In genomic region chr1:156746716-156747631, GRCh38 we compare ENCODE assay signal across 8 cellular contexts. TPM values are rescaled to one million over a fixed set of nuclear protein-coding genes. Genes with fewer than 3 reads are reported as not detected.
DNase-seq lines count a peak whose midpoint lies in the region; ATAC-seq and TF ChIP-seq lines count a peak whose summit lies in the region.

No MANE protein-coding gene starts in this region.

- ATAC-seq in omental fat pad (ENCODE audit: low FRiP score) (peak; percentile 45), GM19395 (IDR thresholded peaks at IDR 0.05; ENCODE audit: unreplicated experiment) (no peak), GM21619 (IDR thresholded peaks at IDR 0.05; ENCODE audit: unreplicated experiment) (no peak)

- H3K4me1 ChIP-seq in cardiac muscle cell (ENCODE audit: low read depth), result peaks cover 34% of the 10 kb centered on the region

- DNase-seq in EL (peak; percentile 94), LNCaP clone FGC (ENCODE audit: low read depth) (no peak), RWPE1 (ENCODE audit: low spot score) (peak; percentile 92), amniotic stem cell (lab: John Stamatoyannopoulos, UW) (peak; percentile 73), cardiac muscle cell (ENCODE audit: low read depth in 1 of 2, low spot score in 1 of 2) (peak; percentile 87 to 97), omental fat pad (ENCODE audit: low spot score) (peak; percentile 90)

- peaks cover 5% of the 10 kb centered on the region for H3K36me3 ChIP-seq in cardiac muscle cell

- no peaks in the 10 kb centered on the region for H3K9me3 ChIP-seq in cardiac muscle cell (ENCODE audit: low read depth)

- H3K27me3 ChIP-seq in cardiac muscle cell, result no peaks in the 10 kb centered on the region

- POLR2A ChIA-PET in RWPE1 (lab: Yijun Ruan, JAX; ENCODE audit: low non-redundant PET), result no interaction called here

- CTCF ChIA-PET in RWPE1 (lab: Yijun Ruan, JAX), result interaction anchor here (0.6 to 1.1 kb wide), 3 partner anchors 21 to 180 kb away, joined by 3 to 5 read pairs (median 3); partner anchors contain the start of gene GPATCH4

- TF ChIP-seq CTCF in LNCaP clone FGC (IDR thresholded peaks at IDR 0.05; ENCODE audit: control insufficient read depth, extremely low read depth, insufficient read depth), result peak; percentile 17; the same call in 1 of the 2 replicates
- TF ChIP-seq CTCF in RWPE1 (conservative IDR thresholded peaks at IDR 0.05; ENCODE audit: low read depth), result no peak; the same call in 1 of the 2 replicates
- TF ChIP-seq CTCF in cardiac muscle cell (IDR thresholded peaks at IDR 0.05; ENCODE audit: low read depth, low read length), result peak; percentile 23
- no peak for TF ChIP-seq CTCF in omental fat pad (IDR thresholded peaks at IDR 0.05)

- H3K4me3 ChIP-seq in LNCaP clone FGC (ENCODE audit: low read depth, low read length) (peak overlapping the region; percentile 63), cardiac muscle cell (peak overlapping the region; percentile 72)

- H3K27ac ChIP-seq in RWPE1 (peak overlapping the region; percentile 99), cardiac muscle cell (peak overlapping the region; percentile 100)

RNA-seq across cellular contexts. Expression of gene HDGF, which starts 4.5 kb away (rescaled TPM):
- total RNA-seq in cardiac muscle cell (207 and 480 TPM in 2 replicates), omental fat pad (100 to 1,000 TPM; 124 to 242 (median 137) TPM)
- 176 and 238 TPM in 2 replicates for polyA plus RNA-seq in cardiac muscle cell

RNA-seq across cellular contexts. Expression of gene MRPL24, which starts 6.1 kb away (rescaled TPM):
- total RNA-seq in cardiac muscle cell, result 34.9 and 54.1 TPM in 2 replicates
- polyA plus RNA-seq in cardiac muscle cell, result 70.7 and 77.7 TPM in 2 replicates
- 10 to 100 TPM; 45.0 to 74.4 (median 69.8) TPM for total RNA-seq in omental fat pad

RNA-seq across cellular contexts. Expression of gene ISG20L2, which starts 18.4 kb away (rescaled TPM):
- total RNA-seq in cardiac muscle cell (22.6 and 27.3 TPM in 2 replicates), omental fat pad (10 to 100 TPM; 19.8 to 34.1 (median 28.2) TPM)
- 25.1 and 31.3 TPM in 2 replicates for polyA plus RNA-seq in cardiac muscle cell

RNA-seq across cellular contexts. Expression of gene METTL25B, which starts 18.7 kb away (rescaled TPM):
- 22.8 and 25.4 TPM in 2 replicates for total RNA-seq in cardiac muscle cell
- 19.5 and 20.9 TPM in 2 replicates for polyA plus RNA-seq in cardiac muscle cell
- 10 to 100 TPM; 12.1 to 25.4 (median 18.8) TPM for total RNA-seq in omental fat pad

RNA-seq across cellular contexts. Expression of gene PRCC, which starts 20.4 kb away (rescaled TPM):
- total RNA-seq in cardiac muscle cell, result 117 and 126 TPM in 2 replicates
- polyA plus RNA-seq in cardiac muscle cell, result 118 and 150 TPM in 2 replicates
- 10 to 100 TPM; 25.5 to 34.7 (median 28.2) TPM for total RNA-seq in omental fat pad

Comparison
In these comparisons a context has a peak if more than half of its experiments do, and no peak if none do; other contexts are left out.
1. CTCF ChIP-seq: peak in LNCaP clone FGC (single experiment) and cardiac muscle cell (single experiment); none in RWPE1 (single experiment) and omental fat pad (0 of 3).